13 cellular contexts compared by ENCODE assay signal in genomic region chrX:78923198-78924015, GRCh38. TPM values are rescaled to one million over a fixed set of nuclear protein-coding genes. Genes with fewer than 3 reads are reported as not detected.
DNase-seq lines count a peak whose midpoint lies in the region; ATAC-seq and TF ChIP-seq lines count a peak whose summit lies in the region.
"Had no signal": no experiment of that assay in that cellular context is flagged by ENCODE, and none has a peak within 500 bp of the region (broad histone marks: within the 10 kb centered on the region; RNA-seq: fewer than 3 reads in every experiment).

No MANE protein-coding gene starts in this region.

- no peaks in the 10 kb centered on the region for H3K9me3 Mint-ChIP-seq in activated CD4-positive, alpha-beta memory T cell treated with anti-CD3 and anti-CD28 coated beads, Interleukin-2, amount 10 ng/mL, durations not matched to agents 7 days and 5 days

- H3K4me1 ChIP-seq in sigmoid colon, result no peaks in the 10 kb centered on the region
- no peaks in the 10 kb centered on the region for H3K4me1 ChIP-seq in foreskin keratinocyte
- H3K4me1 ChIP-seq: right lobe of liver had no signal

- in situ Hi-C loops in GM13976 (cut with MboI; ENCODE audit: low sequenced_read_pairs, unreplicated experiment), result no loop called here

- CTCF ChIA-PET in activated CD4-positive, alpha-beta memory T cell treated with anti-CD3 and anti-CD28 coated beads, Interleukin-2, amount 10 ng/mL, durations not matched to agents 7 days and 5 days (lab: Charles Lee), result interaction anchor here (0.7 to 1.6 kb wide), 2 partner anchors 16 to 369 kb away, joined by 3 read pairs; no protein-coding TSS in a partner anchor

- TF ChIP-seq CTCF in GM13976 (IDR thresholded peaks at IDR 0.05; ENCODE audit: borderline replicate concordance, control extremely low read depth, extremely low read depth, insufficient read depth, missing control alignments), result no peak
- no peak for TF ChIP-seq CTCF in sigmoid colon (IDR thresholded peaks at IDR 0.05)
- no peak for TF ChIP-seq CTCF in foreskin keratinocyte (conservative IDR thresholded peaks at IDR 0.05)

- DNase-seq in GM13976 (ENCODE audit: low spot score) (peak; percentile 55), sigmoid colon (no peak), left cardiac atrium (no peak), foreskin keratinocyte (no peak), NAMALWA (ENCODE audit: low spot score) (no peak)
- DNase-seq in activated CD4-positive, alpha-beta memory T cell treated with anti-CD3 and anti-CD28 coated beads, Interleukin-2, amount 10 ng/mL, durations not matched to agents 7 days and 5 days, result no peak
- DNase-seq: activated CD4-positive, alpha-beta T cell treated with anti-CD3 and anti-CD28 coated beads, Interleukin-2, amount 10 ng/mL, durations not matched to agents 7 days and 5 days; NCI-H748 treated with DMSO at 0.1 percent for 48 hours; right lobe of liver; stimulated activated naive CD4-positive, alpha-beta T cell had no signal

- POLR2A ChIA-PET in activated CD4-positive, alpha-beta memory T cell treated with anti-CD3 and anti-CD28 coated beads, Interleukin-2, amount 10 ng/mL, durations not matched to agents 7 days and 5 days (lab: Charles Lee), result interaction anchor here (1.0 kb wide), 1 partner anchor 22 kb away, joined by 5 read pairs; the partner anchor contains the start of gene P2RY10

- no peaks in the 10 kb centered on the region for H3K36me3 ChIP-seq in sigmoid colon
- H3K36me3 ChIP-seq: right lobe of liver had no signal

- no peak overlapping the region for H3K4me3 ChIP-seq in sigmoid colon
- H3K4me3 ChIP-seq: right lobe of liver had no signal

- H3K9me3 ChIP-seq in sigmoid colon, result no peaks in the 10 kb centered on the region

- H3K27ac ChIP-seq in sigmoid colon (no peak overlapping the region), foreskin keratinocyte (no peak overlapping the region)
- H3K27ac ChIP-seq: right lobe of liver had no signal

- peaks cover 4% of the 10 kb centered on the region for H3K36me3 Mint-ChIP-seq in activated CD4-positive, alpha-beta memory T cell treated with anti-CD3 and anti-CD28 coated beads, Interleukin-2, amount 10 ng/mL, durations not matched to agents 7 days and 5 days (ENCODE audit: low read depth)

- H3K4me1 Mint-ChIP-seq in activated CD4-positive, alpha-beta memory T cell treated with anti-CD3 and anti-CD28 coated beads, Interleukin-2, amount 10 ng/mL, durations not matched to agents 7 days and 5 days, result peaks cover 8% of the 10 kb centered on the region

- 58 to 62% methylated on average over 3 of the region's 3 CpGs for WGBS in sigmoid colon, 2 donors

- no peak overlapping the region for H3K4me3 Mint-ChIP-seq in activated CD4-positive, alpha-beta memory T cell treated with anti-CD3 and anti-CD28 coated beads, Interleukin-2, amount 10 ng/mL, durations not matched to agents 7 days and 5 days
- H3K4me3 Mint-ChIP-seq: activated CD4-positive, alpha-beta T cell treated with anti-CD3 and anti-CD28 coated beads, Interleukin-2, amount 10 ng/mL, durations not matched to agents 7 days and 5 days had no signal

- ATAC-seq in GM19438 (IDR thresholded peaks at IDR 0.05; ENCODE audit: low read depth, unreplicated experiment) (peak; percentile 88), HG03045 (IDR thresholded peaks at IDR 0.05; ENCODE audit: unreplicated experiment) (peak; percentile 96), left cardiac atrium (no peak), foreskin keratinocyte (no peak)
- ATAC-seq: right lobe of liver had no signal

- TF ChIP-seq EP300 in sigmoid colon (IDR thresholded peaks at IDR 0.05), result no peak

- H3K27me3 Mint-ChIP-seq in activated CD4-positive, alpha-beta memory T cell treated with anti-CD3 and anti-CD28 coated beads, Interleukin-2, amount 10 ng/mL, durations not matched to agents 7 days and 5 days, result no peaks in the 10 kb centered on the region
- H3K27me3 Mint-ChIP-seq: activated CD4-positive, alpha-beta T cell treated with anti-CD3 and anti-CD28 coated beads, Interleukin-2, amount 10 ng/mL, durations not matched to agents 7 days and 5 days had no signal

- intact Hi-C loops in sigmoid colon (cut with DNase I) (no loop called here), left cardiac atrium (cut with DNase I) (no loop called here)

- H3K27ac Mint-ChIP-seq in activated CD4-positive, alpha-beta memory T cell treated with anti-CD3 and anti-CD28 coated beads, Interleukin-2, amount 10 ng/mL, durations not matched to agents 7 days and 5 days, result peak overlapping the region; percentile 48
- H3K27ac Mint-ChIP-seq: activated CD4-positive, alpha-beta T cell treated with anti-CD3 and anti-CD28 coated beads, Interleukin-2, amount 10 ng/mL, durations not matched to agents 7 days and 5 days had no signal

- H3K27me3 ChIP-seq in sigmoid colon, result no peaks in the 10 kb centered on the region
- H3K27me3 ChIP-seq in foreskin keratinocyte, result no peaks in the 10 kb centered on the region
- H3K27me3 ChIP-seq: right lobe of liver had no signal

- TF ChIP-seq POLR2A in sigmoid colon (IDR thresholded peaks at IDR 0.05), result no peak

RNA-seq across cellular contexts. Expression of gene P2RY10, which starts 21.8 kb away (rescaled TPM):
- total RNA-seq in activated CD4-positive, alpha-beta memory T cell treated with anti-CD3 and anti-CD28 coated beads, Interleukin-2, amount 10 ng/mL, durations not matched to agents 7 days and 5 days, result 10 to 100 TPM; 86.8 to 89.1 TPM
- total RNA-seq in sigmoid colon (under 1 TPM in 1 of 4 donors, not detected in 3; 0.33 TPM), left cardiac atrium (under 1 TPM in 1 of 2 donors, not detected in 1; 0.56 TPM), foreskin keratinocyte (not detected in 2 replicates)
- polyA plus RNA-seq in sigmoid colon (10 to 100 TPM in 1 of 3 donors, 1 to 10 TPM in 1, not detected in 1; 4.2 to 10.3 TPM), foreskin keratinocyte (not detected in 2 replicates)
- total RNA-seq: dermis microvascular lymphatic vessel endothelial cell had no signal

Comparison
In these comparisons a context has a peak if more than half of its experiments do, and no peak if none do; other contexts are left out.
1. ATAC-seq: peak in GM19438 (single experiment) and HG03045 (single experiment); none in left cardiac atrium (0 of 2) and foreskin keratinocyte (single experiment).
2. RNA of gene P2RY10, which starts 21.8 kb away (total RNA-seq): 86.8 to 89.1 TPM in activated CD4-positive, alpha-beta memory T cell treated with anti-CD3 and anti-CD28 coated beads, Interleukin-2, amount 10 ng/mL, durations not matched to agents 7 days and 5 days; 0.56 TPM in left cardiac atrium, 0.33 TPM in sigmoid colon and not detected in foreskin keratinocyte; every median in the first group is over 10 times any median in the second.